In genomic region chr11:63850946-63851345, GRCh38 we compare ENCODE assay signal across 1 cellular context.
A peak's percentile ranks its signal among the peaks of the same experiment; 100 is the strongest.
TF ChIP-seq lines count a peak whose summit lies in the region.

No MANE protein-coding gene starts in this region.

TF ChIP-seq in HepG2, 621 proteins besides CTCF, POLR2A, EP300 and RAD21 (continues in another document):
- TF ChIP-seq TCF12 (IDR thresholded peaks at IDR 0.05) (no peak), TCF12 (CRISPR knock-in tag; IDR thresholded peaks at IDR 0.05) (no peak), TRAFD1 (CRISPR knock-in tag; IDR thresholded peaks at IDR 0.05; ENCODE audit: borderline replicate concordance) (no peak), ZNF616 (CRISPR knock-in tag; IDR thresholded peaks at IDR 0.05; ENCODE audit: low read depth) (no peak), RXRA (CRISPR knock-in tag; IDR thresholded peaks at IDR 0.05) (no peak), TERF1 (CRISPR knock-in tag; IDR thresholded peaks at IDR 0.05) (no peak), ATAD3A (CRISPR knock-in tag; IDR thresholded peaks at IDR 0.05) (no peak), ZNF720 (CRISPR knock-in tag; IDR thresholded peaks at IDR 0.05) (no peak), POLR2AphosphoS5 (IDR thresholded peaks at IDR 0.05; ENCODE audit: low read depth, low read length) (no peak), ZFP82 (CRISPR knock-in tag; IDR thresholded peaks at IDR 0.05; ENCODE audit: borderline replicate concordance) (no peak), ZNF335 (CRISPR knock-in tag; IDR thresholded peaks at IDR 0.05) (no peak), PRMT3 (CRISPR knock-in tag; IDR thresholded peaks at IDR 0.05; ENCODE audit: borderline replicate concordance, low read depth) (no peak), ZNF768 (CRISPR knock-in tag; IDR thresholded peaks at IDR 0.05) (no peak), FOXA3 (CRISPR knock-in tag; IDR thresholded peaks at IDR 0.05) (peak; percentile 26; the same call in 1 of the 2 replicates), ZNF674 (CRISPR knock-in tag; IDR thresholded peaks at IDR 0.05; ENCODE audit: low read depth) (no peak), ZKSCAN1 (IDR thresholded peaks at IDR 0.05; ENCODE audit: low read length) (no peak), ZNF337 (CRISPR knock-in tag; IDR thresholded peaks at IDR 0.05; ENCODE audit: borderline replicate concordance, low read depth) (no peak), MATR3 (CRISPR knock-in tag; IDR thresholded peaks at IDR 0.05) (no peak), KIAA2018 (CRISPR knock-in tag; IDR thresholded peaks at IDR 0.05; ENCODE audit: borderline replicate concordance) (no peak), DR1 (CRISPR knock-in tag; IDR thresholded peaks at IDR 0.05) (no peak), BRF2 (CRISPR knock-in tag; IDR thresholded peaks at IDR 0.05) (no peak), ZNF83 (CRISPR knock-in tag; IDR thresholded peaks at IDR 0.05; ENCODE audit: borderline replicate concordance) (no peak), SRY (CRISPR knock-in tag; IDR thresholded peaks at IDR 0.05) (no peak), ZBTB25 (CRISPR knock-in tag; IDR thresholded peaks at IDR 0.05) (no peak), ADNP (CRISPR knock-in tag; IDR thresholded peaks at IDR 0.05) (no peak), ELK4 (CRISPR knock-in tag; IDR thresholded peaks at IDR 0.05; ENCODE audit: borderline replicate concordance) (no peak), ZSCAN29 (CRISPR knock-in tag; conservative IDR thresholded peaks at IDR 0.05) (no peak), KDM1A (CRISPR knock-in tag; IDR thresholded peaks at IDR 0.05) (no peak), SP5 (CRISPR knock-in tag; IDR thresholded peaks at IDR 0.05; ENCODE audit: borderline replicate concordance, low read depth) (no peak), TEF (CRISPR knock-in tag; IDR thresholded peaks at IDR 0.05) (no peak), ZNF644 (CRISPR knock-in tag; IDR thresholded peaks at IDR 0.05; ENCODE audit: low read depth) (0 out of 2 replicates have a peak, but pooled peaks have one; percentile 9), ONECUT2 (CRISPR knock-in tag; IDR thresholded peaks at IDR 0.05) (no peak), ZNF878 (CRISPR knock-in tag; IDR thresholded peaks at IDR 0.05) (no peak)
- TF ChIP-seq, protein P1, sequence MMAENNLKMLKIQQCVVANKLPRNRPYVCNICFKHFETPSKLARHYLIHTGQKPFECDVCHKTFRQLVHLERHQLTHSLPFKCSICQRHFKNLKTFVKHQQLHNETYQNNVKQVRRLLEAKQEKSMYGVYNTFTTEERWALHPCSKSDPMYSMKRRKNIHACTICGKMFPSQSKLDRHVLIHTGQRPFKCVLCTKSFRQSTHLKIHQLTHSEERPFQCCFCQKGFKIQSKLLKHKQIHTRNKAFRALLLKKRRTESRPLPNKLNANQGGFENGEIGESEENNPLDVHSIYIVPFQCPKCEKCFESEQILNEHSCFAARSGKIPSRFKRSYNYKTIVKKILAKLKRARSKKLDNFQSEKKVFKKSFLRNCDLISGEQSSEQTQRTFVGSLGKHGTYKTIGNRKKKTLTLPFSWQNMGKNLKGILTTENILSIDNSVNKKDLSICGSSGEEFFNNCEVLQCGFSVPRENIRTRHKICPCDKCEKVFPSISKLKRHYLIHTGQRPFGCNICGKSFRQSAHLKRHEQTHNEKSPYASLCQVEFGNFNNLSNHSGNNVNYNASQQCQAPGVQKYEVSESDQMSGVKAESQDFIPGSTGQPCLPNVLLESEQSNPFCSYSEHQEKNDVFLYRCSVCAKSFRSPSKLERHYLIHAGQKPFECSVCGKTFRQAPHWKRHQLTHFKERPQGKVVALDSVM (CRISPR knock-in tag; IDR thresholded peaks at IDR 0.05) = peak; percentile 87; the same call in 1 of the 2 replicates
- TF ChIP-seq, protein P2, sequence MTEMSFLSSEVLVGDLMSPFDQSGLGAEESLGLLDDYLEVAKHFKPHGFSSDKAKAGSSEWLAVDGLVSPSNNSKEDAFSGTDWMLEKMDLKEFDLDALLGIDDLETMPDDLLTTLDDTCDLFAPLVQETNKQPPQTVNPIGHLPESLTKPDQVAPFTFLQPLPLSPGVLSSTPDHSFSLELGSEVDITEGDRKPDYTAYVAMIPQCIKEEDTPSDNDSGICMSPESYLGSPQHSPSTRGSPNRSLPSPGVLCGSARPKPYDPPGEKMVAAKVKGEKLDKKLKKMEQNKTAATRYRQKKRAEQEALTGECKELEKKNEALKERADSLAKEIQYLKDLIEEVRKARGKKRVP (CRISPR knock-in tag; IDR thresholded peaks at IDR 0.05) = no peak
